In the genomic region with DNA sequence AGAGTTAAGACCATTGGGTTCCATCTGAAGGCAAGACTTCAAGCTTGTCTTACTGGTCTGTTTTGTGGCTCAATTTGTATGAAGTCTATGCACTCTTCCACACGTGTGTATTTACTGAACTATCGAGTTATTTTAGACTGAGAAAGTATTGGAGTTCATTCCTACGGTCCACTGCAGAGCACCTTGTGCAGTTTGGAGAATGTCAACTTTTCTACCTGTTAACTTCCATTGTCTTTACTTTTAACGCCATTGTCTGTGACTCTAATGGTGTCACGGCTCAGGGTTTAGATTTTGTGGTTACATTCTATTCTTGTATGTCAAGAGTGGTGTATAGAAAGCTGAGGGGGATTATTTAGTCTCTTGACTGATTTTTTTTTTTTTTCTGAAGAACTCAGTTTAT, we compare ENCODE assay signal across 9 cellular contexts. TPM values are rescaled to one million over a fixed set of nuclear protein-coding genes. Genes with fewer than 3 reads are reported as not detected.
DNase-seq lines count a peak whose midpoint lies in the region; ATAC-seq, FAIRE-seq and TF ChIP-seq lines count a peak whose summit lies in the region.
"Had no signal": no experiment of that assay in that cellular context is flagged by ENCODE, and none has a peak within 500 bp of the region (broad histone marks: within the 10 kb centered on the region; RNA-seq: fewer than 3 reads in every experiment).

No MANE protein-coding gene starts in this region.

- no peak for TF ChIP-seq POLR2A in A549 (IDR thresholded peaks at IDR 0.05; ENCODE audit: low read length)

- H3K23ac ChIP-seq in neuronal stem cell (ENCODE audit: low read depth, low read length, poor library complexity): no peak overlapping the region

- TF ChIP-seq RAD21 in A549 (conservative IDR thresholded peaks at IDR 0.05 in 1 of 2, IDR thresholded peaks at IDR 0.05 in 1 of 2): no peak

- peak overlapping the region; percentile 98 for H3K27ac ChIP-seq in A549
- no peak overlapping the region for H3K27ac ChIP-seq in neuronal stem cell (replicated peaks; ENCODE audit: low read length)

- H3K9ac ChIP-seq in adipocyte (ENCODE audit: low read length): peak overlapping the region; percentile 97
- H3K9ac ChIP-seq in neuronal stem cell (ENCODE audit: low read depth, low read length, poor library complexity): no peak overlapping the region

- no peak overlapping the region for H2BK5ac ChIP-seq in neuronal stem cell (ENCODE audit: low read length)

- H2BK120ac ChIP-seq in neuronal stem cell (ENCODE audit: low read depth, low read length): no peak overlapping the region

- H3K4me2 ChIP-seq in A549 (peak overlapping the region; percentile 76), neuronal stem cell (ENCODE audit: insufficient read depth, low read length, poor library complexity, severe bottlenecking) (no peak overlapping the region)

- CTCF ChIA-PET in A549 (lab: Yijun Ruan, JAX): interaction anchor here (0.7 to 1.5 kb wide), 6 partner anchors 23 to 224 kb away, joined by 3 to 5 read pairs (median 3); no protein-coding TSS in a partner anchor

- no peak overlapping the region for H4K8ac ChIP-seq in neuronal stem cell (ENCODE audit: low read depth, low read length)

- no peaks in the 10 kb centered on the region for H3K9me3 ChIP-seq in A549
- H3K9me3 ChIP-seq in adipocyte (ENCODE audit: control insufficient read depth, low read length): no peaks in the 10 kb centered on the region
- H3K9me3 ChIP-seq in neuronal stem cell (replicated peaks in 1 of 2; ENCODE audit: control insufficient read depth in 2 of 2, insufficient read depth in 1 of 2, low read depth in 1 of 2, low read length in 2 of 2): no peaks in the 10 kb centered on the region

- no peak overlapping the region for H2BK12ac ChIP-seq in neuronal stem cell (ENCODE audit: low read length)

- H3K4ac ChIP-seq in neuronal stem cell (ENCODE audit: low read length): no peak overlapping the region

- H3K79me1 ChIP-seq in neuronal stem cell (ENCODE audit: low read depth, low read length): no peaks in the 10 kb centered on the region

- no peaks in the 10 kb centered on the region for H3K36me3 ChIP-seq in adipocyte (ENCODE audit: control insufficient read depth, insufficient read depth, low read length, severe bottlenecking)
- H3K36me3 ChIP-seq in kidney epithelial cell (ENCODE audit: control insufficient read depth, insufficient read depth, low read length): no peaks in the 10 kb centered on the region
- H3K36me3 ChIP-seq in neuronal stem cell (replicated peaks in 1 of 2; ENCODE audit: control insufficient read depth in 2 of 2, insufficient read depth in 2 of 2, low read length in 2 of 2): peaks cover 0 to 9% of the 10 kb centered on the region in 2 donors

- H2AK5ac ChIP-seq in neuronal stem cell (ENCODE audit: low read depth, low read length): no peak overlapping the region

- H3K4me3 ChIP-seq in A549: peak overlapping the region; percentile 88
- H3K4me3 ChIP-seq in adipocyte (ENCODE audit: low read length): peak overlapping the region; percentile 95
- H3K4me3 ChIP-seq in kidney epithelial cell (ENCODE audit: low read depth, low read length): peak overlapping the region; percentile 98
- H3K4me3 ChIP-seq in neuronal stem cell (ENCODE audit: low read length in 2 of 2): no peak overlapping the region

- H3K27me3 ChIP-seq in adipocyte (replicated peaks; ENCODE audit: control insufficient read depth, insufficient read depth, low read length) (no peaks in the 10 kb centered on the region), kidney epithelial cell (ENCODE audit: control insufficient read depth, insufficient read depth, low read length) (no peaks in the 10 kb centered on the region), neuronal stem cell (ENCODE audit: control insufficient read depth in 3 of 3, insufficient read depth in 3 of 3, low read depth in 1 of 3, low read length in 3 of 3) (no peaks in the 10 kb centered on the region)

- no peak overlapping the region for H2BK15ac ChIP-seq in neuronal stem cell (ENCODE audit: low read length)

- TF ChIP-seq EP300 in A549 (IDR thresholded peaks at IDR 0.05): no peak

- H2AFZ ChIP-seq in neuronal stem cell (ENCODE audit: low read length): no peak overlapping the region

- POLR2A ChIA-PET in A549 (lab: Yijun Ruan, JAX): interaction anchor here (0.8 to 2.2 kb wide), 4 partner anchors 136 to 228 kb away, joined by 3 to 11 read pairs (median 5); no protein-coding TSS in a partner anchor

- H3K4me1 ChIP-seq in A549 (peaks cover 40% of the 10 kb centered on the region), adipocyte (ENCODE audit: control insufficient read depth, insufficient read depth, low read length) (peaks cover 29% of the 10 kb centered on the region), neuronal stem cell (ENCODE audit: control insufficient read depth in 2 of 2, insufficient read depth in 1 of 2, low read depth in 1 of 2, low read length in 2 of 2) (peaks cover 6 to 7% of the 10 kb centered on the region in 2 donors)

- no peak for TF ChIP-seq CTCF in A549 (IDR thresholded peaks at IDR 0.05)
- TF ChIP-seq CTCF in kidney epithelial cell (IDR thresholded peaks at IDR 0.05; ENCODE audit: insufficient read depth, low read length, poor library complexity, severe bottlenecking): no peak

- FAIRE-seq in A549 (lab: Jason Lieb, UNC): no peak
- FAIRE-seq in GM18507 (lab: Jason Lieb, UNC): peak; percentile 41
- FAIRE-seq: G401.6 had no signal

- no peak overlapping the region for H4K91ac ChIP-seq in neuronal stem cell (ENCODE audit: low read depth, low read length, poor library complexity)

- no peak overlapping the region for H3K14ac ChIP-seq in neuronal stem cell (ENCODE audit: low read length)

- H3K18ac ChIP-seq in neuronal stem cell (ENCODE audit: low read length): no peak overlapping the region

- DNase-seq in A549 (ENCODE audit: low read depth in 1 of 2, low spot score in 1 of 2): no peak
- no peak for DNase-seq in GM18507 (ENCODE audit: extremely low spot score, insufficient read length, low read depth)
- DNase-seq in adipocyte (ENCODE audit: low read depth): peak; percentile 24
- no peak for DNase-seq in kidney epithelial cell (ENCODE audit: low read depth)
- DNase-seq in OCI-M2 (lab: John Stamatoyannopoulos, UW; ENCODE audit: unreplicated experiment): no peak
- no peak for DNase-seq in DMS53 (lab: John Stamatoyannopoulos, UW)
- no peak for DNase-seq in RKO (ENCODE audit: low spot score)
- DNase-seq in neuronal stem cell (ENCODE audit: low spot score): no peak

- ATAC-seq in A549: no peak

- WGBS in A549 (ENCODE audit: missing lambda C conversion rate): 5% methylated on average over 5 of the region's 5 CpGs
- WGBS in neuronal stem cell (ENCODE audit: extremely low coverage in 2 of 2, insufficient read length in 2 of 2, insufficient replicate concordance in 1 of 2), 2 donors: no CpG with 5 or more reads among the region's 5 CpGs

TF ChIP-seq in A549, 52 proteins besides CTCF, POLR2A, EP300 and RAD21:
- TF ChIP-seq JUN (IDR thresholded peaks at IDR 0.05): peak; percentile 21 to 46; a peak in 1 of 5 replicates
- no peak for TF ChIP-seq CHD2 (IDR thresholded peaks at IDR 0.05; ENCODE audit: low read length, partially characterized antibody)
TF ChIP-seq in A549: peak in this region for 1.

RNA-seq across cellular contexts. Expression of gene HIF1A, which starts 3.8 kb away (rescaled TPM):
- 284 and 383 TPM in 2 replicates for polyA plus RNA-seq in A549 (2011; rRNA removed)
- polyA plus RNA-seq in A549 (2012; cell fraction: cytosol; rRNA removed): 27.9 and 38.2 TPM in 2 replicates
- polyA plus RNA-seq in A549 (2012; cell fraction: nucleus; rRNA removed): 38.2 and 49.4 TPM in 2 replicates
- 280 to 397 TPM (median 391 TPM) in 3 replicates for polyA plus RNA-seq in A549 (2017; fragmentation: RNase III; extraction: RNeasy Plus Mini Kit Qiagen cat#74134 plus additional on column Dnase treatment)
- 228 and 254 TPM in 2 replicates for polyA minus RNA-seq in A549 (2011; rRNA and poly(A)+ RNA removed)
- total RNA-seq in kidney epithelial cell: 295 and 307 TPM in 2 replicates
- 149 TPM for polyA plus RNA-seq in neuronal stem cell (2013, experiment 1 of 2)
- 154 TPM for polyA plus RNA-seq in neuronal stem cell (2013, experiment 2 of 2)

Comparison
In these comparisons a context has a peak if more than half of its experiments do, and no peak if none do; other contexts are left out.
1. H3K4me3 ChIP-seq: peak in A549 (single experiment), adipocyte (single experiment) and kidney epithelial cell (single experiment); none in neuronal stem cell (0 of 2).